In the genomic region with DNA sequence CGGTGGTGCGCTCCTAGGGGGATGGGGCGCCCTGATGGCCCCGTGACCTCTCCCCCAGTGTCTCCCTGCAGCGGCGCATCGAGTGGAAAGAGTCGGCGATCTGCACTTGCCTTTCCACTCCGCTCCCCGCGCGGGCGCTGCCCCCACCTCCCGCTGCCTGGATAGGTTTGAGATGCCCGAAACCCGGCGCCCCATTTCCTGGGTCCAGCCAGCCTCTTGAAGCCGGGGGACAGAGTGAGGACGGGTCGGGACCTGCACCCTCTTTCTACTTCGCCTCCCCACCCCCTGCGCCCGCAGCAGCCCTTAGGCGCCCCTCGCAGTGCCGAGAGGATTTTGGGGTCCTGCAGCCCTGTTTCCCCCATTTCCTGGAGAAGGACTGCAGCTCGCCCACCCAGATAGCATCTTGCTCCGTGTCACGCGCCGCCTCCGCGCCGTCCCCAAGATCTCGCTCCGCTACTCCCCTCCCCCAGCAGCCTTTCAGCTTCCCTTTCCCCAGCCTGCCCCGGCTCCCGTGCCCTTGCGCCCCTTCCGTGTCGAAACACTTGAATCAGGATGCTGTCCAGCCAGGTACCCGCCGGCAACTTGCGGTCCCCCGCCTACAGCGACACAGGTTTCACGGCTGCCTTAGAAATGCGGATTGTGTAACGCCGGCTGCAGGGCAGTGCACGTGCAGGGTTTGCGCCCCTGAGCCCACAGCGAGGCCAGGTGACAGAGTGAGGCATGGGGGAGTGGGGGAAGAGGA, we compare ENCODE assay signal across 1 cellular context.
TF ChIP-seq lines count a peak whose summit lies in the region.

No MANE protein-coding gene starts in this region.

TF ChIP-seq in A549, 52 proteins besides CTCF, POLR2A, EP300 and RAD21 (continued from another document):
- TF ChIP-seq, protein P1, sequence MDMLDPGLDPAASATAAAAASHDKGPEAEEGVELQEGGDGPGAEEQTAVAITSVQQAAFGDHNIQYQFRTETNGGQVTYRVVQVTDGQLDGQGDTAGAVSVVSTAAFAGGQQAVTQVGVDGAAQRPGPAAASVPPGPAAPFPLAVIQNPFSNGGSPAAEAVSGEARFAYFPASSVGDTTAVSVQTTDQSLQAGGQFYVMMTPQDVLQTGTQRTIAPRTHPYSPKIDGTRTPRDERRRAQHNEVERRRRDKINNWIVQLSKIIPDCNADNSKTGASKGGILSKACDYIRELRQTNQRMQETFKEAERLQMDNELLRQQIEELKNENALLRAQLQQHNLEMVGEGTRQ (IDR thresholded peaks at IDR 0.05), result no peak
- TF ChIP-seq NFE2L2 (conservative IDR thresholded peaks at IDR 0.05; ENCODE audit: low read length), result no peak
- no peak for TF ChIP-seq CBX2 (IDR thresholded peaks at IDR 0.05; ENCODE audit: borderline replicate concordance, low read depth)
- no peak for TF ChIP-seq ZSCAN20 (CRISPR knock-in tag; IDR thresholded peaks at IDR 0.05)
- TF ChIP-seq HOXB13 (CRISPR knock-in tag; IDR thresholded peaks at IDR 0.05; ENCODE audit: low read depth), result no peak
- TF ChIP-seq RCOR1 (IDR thresholded peaks at IDR 0.05; ENCODE audit: low read depth, low read length), result no peak
- TF ChIP-seq FOSL2 (IDR thresholded peaks at IDR 0.05), result no peak
- TF ChIP-seq FOSL2 (CRISPR knock-in tag; IDR thresholded peaks at IDR 0.05), result no peak
- TF ChIP-seq CBX8 (IDR thresholded peaks at IDR 0.05), result no peak
- peak in 1 of 2 experiments; percentile 67; a peak in 2 of 4 replicates for TF ChIP-seq CEBPB (IDR thresholded peaks at IDR 0.05)
- TF ChIP-seq EHMT2 (IDR thresholded peaks at IDR 0.05; ENCODE audit: low read depth), result no peak
- no peak for TF ChIP-seq SREBF2 (IDR thresholded peaks at IDR 0.05)
- no peak for TF ChIP-seq HOXA7 (CRISPR knock-in tag; IDR thresholded peaks at IDR 0.05)
- TF ChIP-seq JUN (IDR thresholded peaks at IDR 0.05), result no peak
- no peak for TF ChIP-seq RNF2 (IDR thresholded peaks at IDR 0.05; ENCODE audit: borderline replicate concordance, low read depth)
